In genomic region chr19:48726573-48726972, GRCh38 we compare ENCODE assay signal across 14 cellular contexts. TPM values are rescaled to one million over a fixed set of nuclear protein-coding genes. Genes with fewer than 3 reads are reported as not detected.
A peak's percentile ranks its signal among the peaks of the same experiment; 100 is the strongest.
DNase-seq lines count a peak whose midpoint lies in the region; ATAC-seq, FAIRE-seq and TF ChIP-seq lines count a peak whose summit lies in the region.
"Had no signal": no experiment of that assay in that cellular context is flagged by ENCODE, and none has a peak within 500 bp of the region (broad histone marks: within the 10 kb centered on the region; RNA-seq: fewer than 3 reads in every experiment).

No MANE protein-coding gene starts in this region.

- H3K27ac ChIP-seq in right cardiac atrium (ENCODE audit: low read length) (peak overlapping the region; percentile 12), right atrium auricular region (peak overlapping the region in 1 of 2 donors; percentile 79), liver (ENCODE audit: low read depth in 1 of 2, low read length in 2 of 2) (peak overlapping the region in 1 of 2 donors; percentile 9), kidney (ENCODE audit: low read depth in 2 of 2, low read length in 2 of 2) (peak overlapping the region in 1 of 2 donors; percentile 36)
- H3K27ac ChIP-seq: SJCRH30 had no signal

- 69% methylated on average over 2 of the region's 2 CpGs for WGBS in right cardiac atrium
- 83% methylated on average over 2 of the region's 2 CpGs for WGBS in liver

- H3K36me3 Mint-ChIP-seq in T-helper 2 cell treated with Interferon-gamma antibody and Interleukin-4, amounts not matched to agents 5 μg/mL and 100 μg/mL, for 36 hours (ENCODE audit: low read depth), result peaks cover 24% of the 10 kb centered on the region

- H3K36me3 ChIP-seq in right atrium auricular region (peaks cover 8% of the 10 kb centered on the region), liver (ENCODE audit: control insufficient read depth in 4 of 4, insufficient read depth in 3 of 4, low read depth in 1 of 4, low read length in 3 of 4) (no peaks in the 10 kb centered on the region), kidney (ENCODE audit: control insufficient read depth in 1 of 2, insufficient read depth in 2 of 2, low read length in 2 of 2) (peaks cover 0 to 3% of the 10 kb centered on the region in 2 donors)
- H3K36me3 ChIP-seq: MG63, SJCRH30, vagina had no signal

- TF ChIP-seq CTCF in right atrium auricular region (IDR thresholded peaks at IDR 0.05) (no peak), liver (IDR thresholded peaks at IDR 0.05; ENCODE audit: low read depth, low read length, missing input control) (no peak), kidney (IDR thresholded peaks at IDR 0.05; ENCODE audit: borderline replicate concordance, extremely low read depth, insufficient read depth) (no peak)

- H3K9ac ChIP-seq in liver (ENCODE audit: low read depth in 1 of 2, low read length in 2 of 2) (no peak overlapping the region), kidney (ENCODE audit: low read length in 2 of 2) (no peak overlapping the region)

- FAIRE-seq in kidney (lab: Jason Lieb, UNC), result no peak

- no peak for TF ChIP-seq RAD21 in liver (IDR thresholded peaks at IDR 0.05)

- intact Hi-C loops in right cardiac atrium (cut with DNase I) (no loop called here), kidney (cut with DNase I) (no loop called here), sciatic nerve (cut with DNase I) (no loop called here)

- H3K4me3 Mint-ChIP-seq in T-helper 2 cell treated with Interferon-gamma antibody and Interleukin-4, amounts not matched to agents 5 μg/mL and 100 μg/mL, for 36 hours, result peak overlapping the region; percentile 53

- peaks cover 18% of the 10 kb centered on the region for H3K4me1 Mint-ChIP-seq in T-helper 2 cell treated with Interferon-gamma antibody and Interleukin-4, amounts not matched to agents 5 μg/mL and 100 μg/mL, for 36 hours (ENCODE audit: low read depth)

- H3K27me3 Mint-ChIP-seq in T-helper 2 cell treated with Interferon-gamma antibody and Interleukin-4, amounts not matched to agents 5 μg/mL and 100 μg/mL, for 36 hours (ENCODE audit: low read depth), result no peaks in the 10 kb centered on the region

- peak in 1 of 3 donors; percentile 42 for DNase-seq in right cardiac atrium
- DNase-seq in right atrium auricular region (ENCODE audit: low spot score), result no peak
- no peak for DNase-seq in T-helper 2 cell treated with Interferon-gamma antibody and Interleukin-4, amounts not matched to agents 5 μg/mL and 100 μg/mL, for 36 hours (ENCODE audit: low spot score)
- no peak for DNase-seq in kidney
- DNase-seq in sciatic nerve (ENCODE audit: low spot score), result no peak
- DNase-seq in inferior parietal cortex (ENCODE audit: extremely low spot score), result no peak
- DNase-seq: C1 segment of cervical spinal cord; mesendoderm; MG63; SJCRH30; stimulated activated CD4-positive, alpha-beta T cell treated with anti-CD3 and anti-CD28 coated beads, Interleukin-1b, Interleukin-23, amount 100 ng/mL, for 48 hours had no signal

- H3K4me3 ChIP-seq in right cardiac atrium (ENCODE audit: low read length) (no peak overlapping the region), right atrium auricular region (no peak overlapping the region), liver (ENCODE audit: low read depth in 1 of 3, low read length in 3 of 3) (no peak overlapping the region), kidney (ENCODE audit: low read length in 2 of 2) (no peak overlapping the region)
- H3K4me3 ChIP-seq: MG63, SJCRH30, vagina had no signal

- no peaks in the 10 kb centered on the region for H3K27me3 ChIP-seq in right cardiac atrium (ENCODE audit: control insufficient read depth, insufficient read depth)
- no peaks in the 10 kb centered on the region for H3K27me3 ChIP-seq in right atrium auricular region
- H3K27me3 ChIP-seq in liver (ENCODE audit: control insufficient read depth in 4 of 4, insufficient read depth in 4 of 4, low read length in 3 of 4), result no peaks in the 10 kb centered on the region
- H3K27me3 ChIP-seq: SJCRH30, vagina had no signal

- ATAC-seq in right cardiac atrium (peak in 1 of 2 donors; percentile 8), sciatic nerve (no peak), GM19395 (IDR thresholded peaks at IDR 0.05; ENCODE audit: unreplicated experiment) (no peak)

- H3K9me3 ChIP-seq in right cardiac atrium (ENCODE audit: control insufficient read depth, low read length) (no peaks in the 10 kb centered on the region), right atrium auricular region (no peaks in the 10 kb centered on the region), liver (ENCODE audit: control insufficient read depth in 4 of 4, low read length in 3 of 4) (no peaks in the 10 kb centered on the region), kidney (ENCODE audit: control insufficient read depth in 1 of 2, low read length in 2 of 2) (no peaks in the 10 kb centered on the region)
- H3K9me3 ChIP-seq: SJCRH30, vagina had no signal

- peak overlapping the region; percentile 93 for H3K27ac Mint-ChIP-seq in T-helper 2 cell treated with Interferon-gamma antibody and Interleukin-4, amounts not matched to agents 5 μg/mL and 100 μg/mL, for 36 hours

- peaks cover 31% of the 10 kb centered on the region for H3K9me3 Mint-ChIP-seq in T-helper 2 cell treated with Interferon-gamma antibody and Interleukin-4, amounts not matched to agents 5 μg/mL and 100 μg/mL, for 36 hours

- peaks cover 5% of the 10 kb centered on the region for H3K4me1 ChIP-seq in right cardiac atrium (ENCODE audit: control insufficient read depth, insufficient read depth, low read length)
- peaks cover 0 to 23% of the 10 kb centered on the region in 2 donors for H3K4me1 ChIP-seq in right atrium auricular region
- H3K4me1 ChIP-seq in liver (ENCODE audit: control insufficient read depth in 4 of 4, insufficient read depth in 4 of 4, low read length in 3 of 4), result peaks cover 0 to 6% (median 1%) of the 10 kb centered on the region in 4 donors
- peaks cover 0 to 7% of the 10 kb centered on the region in 2 donors for H3K4me1 ChIP-seq in kidney (ENCODE audit: control insufficient read depth in 1 of 2, insufficient read depth in 1 of 2, low read depth in 1 of 2, low read length in 2 of 2)

TF ChIP-seq in liver, 16 proteins besides CTCF, POLR2A, EP300 and RAD21:
- no peak for TF ChIP-seq HNF4G (IDR thresholded peaks at IDR 0.05)
- no peak for TF ChIP-seq FOXA2 (IDR thresholded peaks at IDR 0.05)
- no peak for TF ChIP-seq ZBTB33 (IDR thresholded peaks at IDR 0.05)
- TF ChIP-seq ATF3 (IDR thresholded peaks at IDR 0.05), result no peak
- peak; percentile 67 to 78 for TF ChIP-seq GABPA (IDR thresholded peaks at IDR 0.05 in 1 of 2, conservative IDR thresholded peaks at IDR 0.05 in 1 of 2)
- no peak for TF ChIP-seq RXRA (IDR thresholded peaks at IDR 0.05)
- TF ChIP-seq FOXA1 (IDR thresholded peaks at IDR 0.05), result no peak
- TF ChIP-seq HNF4A (conservative IDR thresholded peaks at IDR 0.05), result no peak

RNA-seq across cellular contexts. Expression of gene MAMSTR, which starts 7.0 kb away (rescaled TPM):
- total RNA-seq in right cardiac atrium (1 to 10 TPM; 1.6 to 5.7 (median 3.5) TPM), right atrium auricular region (1 to 10 TPM in 1 of 2 donors, under 1 TPM in 1; 0.70 to 2.4 TPM), liver (under 1 TPM; 0.08 to 0.09 TPM), kidney (2.2 TPM), sciatic nerve (5.8 TPM)
- polyA plus RNA-seq in right cardiac atrium (4.0 TPM), liver (under 1 TPM; 0.07 to 0.31 TPM), kidney (ENCODE audit: insufficient read depth, low read depth, low replicate concordance) (3.6 TPM)

RNA-seq across cellular contexts. Expression of gene RASIP1, which starts 13.8 kb away (rescaled TPM):
- 10 to 100 TPM; 13.8 to 19.6 (median 17.5) TPM for total RNA-seq in right cardiac atrium
- polyA plus RNA-seq in right cardiac atrium, result 20.4 TPM
- 10 to 100 TPM; 13.6 to 22.9 TPM for total RNA-seq in right atrium auricular region
- total RNA-seq in liver, result 1 to 10 TPM; 4.8 to 5.4 TPM
- 1 to 10 TPM; 1.8 to 4.3 TPM for polyA plus RNA-seq in liver
- 23.3 TPM for total RNA-seq in kidney
- polyA plus RNA-seq in kidney (ENCODE audit: insufficient read depth, low read depth, low replicate concordance), result 13.6 TPM
- 28.0 TPM for total RNA-seq in sciatic nerve

RNA-seq across cellular contexts. Expression of gene IZUMO1, which starts 20.1 kb away (rescaled TPM):
- total RNA-seq in right cardiac atrium, result under 1 TPM; 0.18 to 0.54 (median 0.38) TPM
- 0.34 TPM for polyA plus RNA-seq in right cardiac atrium
- not detected for total RNA-seq in right atrium auricular region
- under 1 TPM; 0.33 to 0.47 TPM for total RNA-seq in liver
- not detected for polyA plus RNA-seq in liver
- 0.79 TPM for total RNA-seq in kidney
- not detected for polyA plus RNA-seq in kidney (ENCODE audit: insufficient read depth, low read depth, low replicate concordance)
- total RNA-seq in sciatic nerve, result 0.27 TPM
- total RNA-seq: SJCRH30 had no signal

RNA-seq across cellular contexts. Expression of gene FUT1, which starts 25.9 kb away (rescaled TPM):
- 1 to 10 TPM; 2.2 to 4.0 (median 2.6) TPM for total RNA-seq in right cardiac atrium
- polyA plus RNA-seq in right cardiac atrium, result 3.0 TPM
- 1 to 10 TPM; 3.1 to 3.3 TPM for total RNA-seq in right atrium auricular region
- 1 to 10 TPM; 1.3 to 6.8 TPM for total RNA-seq in liver
- polyA plus RNA-seq in liver, result under 1 TPM; 0.48 to 0.72 TPM
- total RNA-seq in kidney, result 4.3 TPM
- 2.3 TPM for polyA plus RNA-seq in kidney (ENCODE audit: insufficient read depth, low read depth, low replicate concordance)
- total RNA-seq in sciatic nerve, result 3.6 TPM
- total RNA-seq: SJCRH30 had no signal

RNA-seq across cellular contexts. Expression of gene FGF21, which starts 28.8 kb away (rescaled TPM):
- total RNA-seq in right cardiac atrium, result not detected
- polyA plus RNA-seq in right cardiac atrium, result not detected
- not detected for total RNA-seq in right atrium auricular region
- 1 to 10 TPM in 1 of 2 donors, not detected in 1; 5.5 TPM for total RNA-seq in liver
- 10 to 100 TPM in 1 of 2 donors, 1 to 10 TPM in 1; 6.5 to 18.5 TPM for polyA plus RNA-seq in liver
- total RNA-seq in kidney, result not detected
- not detected for polyA plus RNA-seq in kidney (ENCODE audit: insufficient read depth, low read depth, low replicate concordance)
- not detected for total RNA-seq in sciatic nerve
- total RNA-seq: SJCRH30, vagina had no signal
